20 cellular contexts compared by ENCODE assay signal in the genomic region with DNA sequence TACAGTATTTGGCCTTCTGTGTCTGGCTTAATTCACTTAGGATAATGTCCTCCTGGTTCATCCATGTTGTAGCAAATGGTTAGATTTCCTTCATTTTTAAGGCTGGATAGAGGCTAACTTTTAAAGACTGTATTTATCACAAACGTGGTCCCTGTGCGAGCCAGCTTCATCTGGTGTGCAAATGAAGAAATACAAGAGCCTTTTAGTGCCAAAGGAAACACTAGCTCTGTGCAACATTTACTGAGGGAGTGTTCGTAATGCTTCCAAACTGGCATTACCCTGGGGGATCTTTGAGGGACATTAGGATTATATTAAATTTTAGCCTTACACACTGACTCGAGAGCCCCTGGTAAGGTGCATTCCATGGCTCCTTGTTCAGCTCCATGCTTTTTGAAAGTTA.
"Had no signal": no experiment of that assay in that cellular context is flagged by ENCODE, and none has a peak within 500 bp of the region (broad histone marks: within the 10 kb centered on the region; RNA-seq: fewer than 3 reads in every experiment).

No MANE protein-coding gene starts in this region.

- H3K9me3 ChIP-seq: prostate gland, spleen, suprapubic skin had no signal

- DNase-seq: activated CD4-positive, alpha-beta T cell treated with anti-CD3 and anti-CD28 coated beads for 4 hours; activated CD4-positive, alpha-beta T cell treated with anti-CD3 and anti-CD28 coated beads, Interleukin-2, amount 50 U/mL, for 4 hours; activated effector memory CD4-positive, alpha-beta T cell treated with Interleukin-2 at 50 U/mL for 16 hours; activated naive CD4-positive, alpha-beta T cell treated with Interleukin-2 at 50 U/mL for 16 hours; activated naive CD8-positive, alpha-beta T cell treated with anti-CD3 and anti-CD28 coated beads for 36 hours; brain microvascular endothelial cell; caudate nucleus; endodermal cell; foreskin melanocyte; heart right ventricle; kidney glomerular epithelial cell; naive B cell; pancreas; retina; spleen; stimulated activated naive CD4-positive, alpha-beta T cell; T-helper 1 cell; trophoblast cell had no signal

- H3K4me3 ChIP-seq: heart right ventricle, pancreas, prostate gland, spleen, suprapubic skin had no signal

- H3K36me3 ChIP-seq: brain microvascular endothelial cell, heart right ventricle, pancreas, prostate gland, spleen, suprapubic skin had no signal

- H3K4me1 ChIP-seq: prostate gland had no signal

- H3K27me3 ChIP-seq: brain microvascular endothelial cell, heart right ventricle, pancreas, spleen, suprapubic skin had no signal

- H3K27ac ChIP-seq: brain microvascular endothelial cell, heart right ventricle, pancreas, prostate gland, spleen, suprapubic skin had no signal
